Comparison of ENCODE assay signal across 19 cellular contexts in genomic region chr12:24081092-24081529, GRCh38.
"Had no signal": no experiment of that assay in that cellular context is flagged by ENCODE, and none has a peak within 500 bp of the region (broad histone marks: within the 10 kb centered on the region; RNA-seq: fewer than 3 reads in every experiment).

No MANE protein-coding gene starts in this region.

- H3K79me2 ChIP-seq: hepatocyte, parathyroid adenoma had no signal

- H2AFZ ChIP-seq: hepatocyte, parathyroid adenoma had no signal

- H3K27ac Mint-ChIP-seq: natural killer cell; stimulated activated memory B cell treated with anti-CD40 and anti-IgM and Interleukin-4, amounts not matched to agents 10 μg/mL and 1 μg/mL and 100 μg/mL, for 72 hours; stimulated activated naive CD8-positive, alpha-beta T cell treated with anti-CD3 and anti-CD28 coated beads, Interleukin-15, Interleukin-2, amounts not matched to agents 100 ng/mL and 50 ng/mL, for 24 hours had no signal

- H3K27me3 Mint-ChIP-seq: stimulated activated memory B cell treated with anti-CD40 and anti-IgM and Interleukin-4, amounts not matched to agents 10 μg/mL and 1 μg/mL and 100 μg/mL, for 72 hours; stimulated activated naive CD8-positive, alpha-beta T cell treated with anti-CD3 and anti-CD28 coated beads, Interleukin-15, Interleukin-2, amounts not matched to agents 100 ng/mL and 50 ng/mL, for 24 hours had no signal

- H3K27ac ChIP-seq: hepatocyte, parathyroid adenoma, prostate gland, spleen, testis, upper lobe of right lung, vagina had no signal

- H3K4me1 ChIP-seq: parathyroid adenoma, prostate gland, spleen, testis, tibial nerve, upper lobe of right lung had no signal

- H3K4me3 Mint-ChIP-seq: natural killer cell; stimulated activated memory B cell treated with anti-CD40 and anti-IgM and Interleukin-4, amounts not matched to agents 10 μg/mL and 1 μg/mL and 100 μg/mL, for 72 hours; stimulated activated naive CD8-positive, alpha-beta T cell treated with anti-CD3 and anti-CD28 coated beads, Interleukin-15, Interleukin-2, amounts not matched to agents 100 ng/mL and 50 ng/mL, for 24 hours had no signal

- DNase-seq: kidney; left cardiac atrium; mammary epithelial cell; mucosa of descending colon; natural killer cell; spleen; stimulated activated CD4-positive, alpha-beta T cell treated with anti-CD3 and anti-CD28 coated beads, Interleukin-15, amount 100 ng/mL, for 24 hours; stimulated activated CD4-positive, alpha-beta T cell treated with anti-CD3 and anti-CD28 coated beads, Interleukin-1b, Interleukin-23, amount 100 ng/mL, for 48 hours; stimulated activated CD4-positive, alpha-beta T cell treated with anti-CD3 and anti-CD28 coated beads, Interleukin-4, amount 100 ng/mL, for 24 hours; testis; upper lobe of right lung had no signal

- H3K9me3 Mint-ChIP-seq: stimulated activated memory B cell treated with anti-CD40 and anti-IgM and Interleukin-4, amounts not matched to agents 10 μg/mL and 1 μg/mL and 100 μg/mL, for 72 hours; stimulated activated naive CD8-positive, alpha-beta T cell treated with anti-CD3 and anti-CD28 coated beads, Interleukin-15, Interleukin-2, amounts not matched to agents 100 ng/mL and 50 ng/mL, for 24 hours had no signal

- H3K36me3 ChIP-seq: prostate gland, spleen, tibial nerve, upper lobe of right lung, vagina had no signal

- H3K9me3 ChIP-seq: mucosa of descending colon, prostate gland, spleen, testis, tibial nerve, upper lobe of right lung, vagina had no signal

- H3K4me3 ChIP-seq: hepatocyte, mucosa of descending colon, prostate gland, spleen, testis, tibial nerve, upper lobe of right lung, vagina had no signal

- H3K36me3 Mint-ChIP-seq: natural killer cell; stimulated activated memory B cell treated with anti-CD40 and anti-IgM and Interleukin-4, amounts not matched to agents 10 μg/mL and 1 μg/mL and 100 μg/mL, for 72 hours had no signal

- H3K27me3 ChIP-seq: hepatocyte, spleen, testis, tibial nerve, upper lobe of right lung, vagina had no signal

- H3K9ac ChIP-seq: parathyroid adenoma had no signal

- H3K4me2 ChIP-seq: hepatocyte had no signal

- ATAC-seq: left cardiac atrium; mucosa of descending colon; natural killer cell; sciatic nerve; stimulated activated memory B cell treated with anti-CD40 and anti-IgM and Interleukin-4, amounts not matched to agents 10 μg/mL and 1 μg/mL and 100 μg/mL, for 72 hours; upper lobe of right lung had no signal

- H3K4me1 Mint-ChIP-seq: natural killer cell; stimulated activated memory B cell treated with anti-CD40 and anti-IgM and Interleukin-4, amounts not matched to agents 10 μg/mL and 1 μg/mL and 100 μg/mL, for 72 hours had no signal
